24 cellular contexts compared by ENCODE assay signal in genomic region chr5:135041726-135042125, GRCh38. TPM values are rescaled to one million over a fixed set of nuclear protein-coding genes. Genes with fewer than 3 reads are reported as not detected.
"Had no signal": no experiment of that assay in that cellular context is flagged by ENCODE, and none has a peak within 500 bp of the region (broad histone marks: within the 10 kb centered on the region; RNA-seq: fewer than 3 reads in every experiment).

No MANE protein-coding gene starts in this region.

- H3K9me3 ChIP-seq: adrenal gland, ascending aorta, heart right ventricle, transverse colon, uterus had no signal

- ATAC-seq: activated CD4-positive, CD25-positive, alpha-beta regulatory T cell treated with anti-CD3 and anti-CD28 coated beads, Interleukin-2, amount 50 U/mL, for 24 hours; heart right ventricle; sciatic nerve; stimulated activated effector memory CD8-positive, alpha-beta T cell treated with anti-CD3 and anti-CD28 coated beads, Interleukin-12 subunit alpha, Interleukin-12 subunit beta, amount 100 ng/mL, for 72 hours had no signal

- H3K36me3 ChIP-seq: adrenal gland, ascending aorta, brain microvascular endothelial cell, heart right ventricle, transverse colon, uterus had no signal

- H3K27ac Mint-ChIP-seq: activated naive CD8-positive, alpha-beta T cell; activated T-cell treated with anti-CD3 and anti-CD28 coated beads, Interleukin-2, amount 50 U/mL, for 24 hours; activated T-helper 2 cell treated with anti-CD3 and anti-CD28 coated beads, Interferon-gamma antibody, Interleukin-2, Interleukin-4, amounts not matched to agents 10 μg/mL and 5 μg/mL and 100 μg/mL, durations not matched to agents 14 hours and 24 hours and 36 hours; stimulated activated effector memory CD8-positive, alpha-beta T cell treated with anti-CD3 and anti-CD28 coated beads, Interleukin-12 subunit alpha, Interleukin-12 subunit beta, amount 100 ng/mL, for 72 hours had no signal

- H3K4me3 ChIP-seq: adrenal gland, ascending aorta, heart right ventricle, lung, transverse colon, uterus had no signal

- H3K36me3 Mint-ChIP-seq: activated naive CD8-positive, alpha-beta T cell; stimulated activated effector memory CD8-positive, alpha-beta T cell treated with anti-CD3 and anti-CD28 coated beads, Interleukin-12 subunit alpha, Interleukin-12 subunit beta, amount 100 ng/mL, for 72 hours had no signal

- H3K4me3 Mint-ChIP-seq: activated naive CD8-positive, alpha-beta T cell; activated T-cell treated with anti-CD3 and anti-CD28 coated beads, Interleukin-2, amount 50 U/mL, for 24 hours; stimulated activated effector memory CD8-positive, alpha-beta T cell treated with anti-CD3 and anti-CD28 coated beads, Interleukin-12 subunit alpha, Interleukin-12 subunit beta, amount 100 ng/mL, for 72 hours had no signal

- H3K9me3 Mint-ChIP-seq: activated T-cell treated with anti-CD3 and anti-CD28 coated beads, Interleukin-2, amount 50 U/mL, for 24 hours; activated T-helper 2 cell treated with anti-CD3 and anti-CD28 coated beads, Interferon-gamma antibody, Interleukin-2, Interleukin-4, amounts not matched to agents 10 μg/mL and 5 μg/mL and 100 μg/mL, durations not matched to agents 14 hours and 24 hours and 36 hours; stimulated activated effector memory CD8-positive, alpha-beta T cell treated with anti-CD3 and anti-CD28 coated beads, Interleukin-12 subunit alpha, Interleukin-12 subunit beta, amount 100 ng/mL, for 72 hours had no signal

- H3K27ac ChIP-seq: adrenal gland, ascending aorta, brain microvascular endothelial cell, heart right ventricle, transverse colon, uterus had no signal

- DNase-seq: activated CD4-positive, alpha-beta T cell treated with anti-CD3 and anti-CD28 coated beads, Interleukin-2, amount 50 U/mL, for 1 hour; activated CD8-positive, alpha-beta memory T cell treated with anti-CD3 and anti-CD28 coated beads, Interleukin-2, amount 50 U/mL, for 4 hours; activated naive CD4-positive, alpha-beta T cell; activated T-cell treated with anti-CD3 and anti-CD28 coated beads, Interleukin-2, amount 50 U/mL, for 24 hours; adrenal gland; brain microvascular endothelial cell; caudate nucleus; dermis blood vessel endothelial cell; effector CD8-positive, alpha-beta T cell; erythroblast; foreskin fibroblast; heart right ventricle; occipital lobe; small intestine; stimulated activated CD4-positive, alpha-beta T cell treated with anti-CD3 and anti-CD28 coated beads, Interleukin-2, amount 100 ng/mL, for 24 hours; transverse colon; uterus had no signal

RNA-seq across cellular contexts. Expression of gene PITX1, which starts 7.7 kb away (rescaled TPM):
- total RNA-seq: occipital lobe had no signal
